In the genomic region with DNA sequence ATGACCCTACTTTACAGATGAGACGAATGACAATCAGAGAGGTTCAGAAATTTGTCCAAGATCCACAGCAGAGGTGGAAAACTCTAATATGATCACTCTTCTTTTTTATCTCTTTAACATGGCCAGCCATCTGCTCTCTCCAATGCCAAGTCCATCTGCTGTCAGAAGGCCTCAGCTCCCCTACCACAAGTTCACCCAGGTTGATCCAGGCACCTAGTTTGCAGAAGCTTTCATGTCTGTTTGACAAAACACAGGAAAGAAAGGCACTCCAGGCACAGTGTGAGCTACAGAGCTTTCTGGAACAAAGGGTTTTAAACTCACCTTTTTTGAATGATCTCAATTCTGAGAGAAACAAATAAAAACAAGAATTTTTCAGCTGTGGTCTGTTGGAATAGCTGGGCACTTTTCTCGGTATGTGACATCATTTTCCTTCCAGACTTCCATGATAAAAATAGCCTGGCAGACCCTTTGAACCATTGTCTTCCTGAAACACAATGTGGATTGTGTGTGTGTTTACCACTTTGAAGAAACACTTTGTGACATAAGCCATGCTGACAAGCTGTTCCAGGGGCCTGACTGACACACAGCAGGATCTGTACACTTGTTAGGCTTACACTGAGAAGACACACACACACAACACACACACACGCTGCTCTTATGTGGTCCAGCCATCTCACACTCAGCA, we compare ENCODE assay signal across 15 cellular contexts.
DNase-seq lines count a peak whose midpoint lies in the region; ATAC-seq and TF ChIP-seq lines count a peak whose summit lies in the region.
"Had no signal": no experiment of that assay in that cellular context is flagged by ENCODE, and none has a peak within 500 bp of the region (broad histone marks: within the 10 kb centered on the region; RNA-seq: fewer than 3 reads in every experiment).

No MANE protein-coding gene starts in this region.

- H2BK15ac ChIP-seq in neuronal stem cell (ENCODE audit: low read length), result no peak overlapping the region
- H2BK15ac ChIP-seq in mesendoderm (replicated peaks; ENCODE audit: low read depth), result no peak overlapping the region

- no peak overlapping the region for H3K4me3 ChIP-seq in right cardiac atrium (ENCODE audit: low read length)
- no peak overlapping the region for H3K4me3 ChIP-seq in neuronal stem cell (ENCODE audit: low read length in 2 of 2)
- no peak overlapping the region for H3K4me3 ChIP-seq in uterus
- H3K4me3 ChIP-seq in mesendoderm (ENCODE audit: low read length), result no peak overlapping the region

- H3K18ac ChIP-seq in neuronal stem cell (ENCODE audit: low read length) (no peak overlapping the region), mesendoderm (ENCODE audit: low read length) (no peak overlapping the region)

- H3K4me1 ChIP-seq in right cardiac atrium (ENCODE audit: control insufficient read depth, insufficient read depth, low read length) (peaks cover 9% of the 10 kb centered on the region), neuronal stem cell (ENCODE audit: control insufficient read depth in 2 of 2, insufficient read depth in 1 of 2, low read depth in 1 of 2, low read length in 2 of 2) (peaks cover 2 to 4% of the 10 kb centered on the region in 2 donors), uterus (no peaks in the 10 kb centered on the region), mesendoderm (ENCODE audit: control insufficient read depth, low read depth, low read length) (no peaks in the 10 kb centered on the region)

- H3K36me3 ChIP-seq in neuronal stem cell (replicated peaks in 1 of 2; ENCODE audit: control insufficient read depth in 2 of 2, insufficient read depth in 2 of 2, low read length in 2 of 2) (no peaks in the 10 kb centered on the region), uterus (no peaks in the 10 kb centered on the region), mesendoderm (ENCODE audit: control insufficient read depth, insufficient read depth, low read length) (no peaks in the 10 kb centered on the region)

- H2BK12ac ChIP-seq in neuronal stem cell (ENCODE audit: low read length), result no peak overlapping the region

- H4K8ac ChIP-seq in neuronal stem cell (ENCODE audit: low read depth, low read length), result no peak overlapping the region
- no peak overlapping the region for H4K8ac ChIP-seq in mesendoderm (ENCODE audit: low read depth, low read length)

- H3K9me3 ChIP-seq in right cardiac atrium (ENCODE audit: control insufficient read depth, low read length) (no peaks in the 10 kb centered on the region), neuronal stem cell (replicated peaks in 1 of 2; ENCODE audit: control insufficient read depth in 2 of 2, insufficient read depth in 1 of 2, low read depth in 1 of 2, low read length in 2 of 2) (no peaks in the 10 kb centered on the region), uterus (no peaks in the 10 kb centered on the region)

- H3K79me2 ChIP-seq in mesendoderm (ENCODE audit: control insufficient read depth, insufficient read depth, low read length), result no peaks in the 10 kb centered on the region

- no peak overlapping the region for H3K14ac ChIP-seq in neuronal stem cell (ENCODE audit: low read length)

- H3K4ac ChIP-seq in neuronal stem cell (ENCODE audit: low read length), result no peak overlapping the region
- no peak overlapping the region for H3K4ac ChIP-seq in mesendoderm (ENCODE audit: low read depth, low read length)

- peak overlapping the region; percentile 75 for H3K27ac ChIP-seq in right cardiac atrium (ENCODE audit: low read length)
- no peak overlapping the region for H3K27ac ChIP-seq in neuronal stem cell (replicated peaks; ENCODE audit: low read length)
- H3K27ac ChIP-seq in uterus, result peak overlapping the region; percentile 15 to 40
- H3K27ac ChIP-seq in mesendoderm (ENCODE audit: low read depth, low read length), result no peak overlapping the region

- H4K5ac ChIP-seq in mesendoderm (ENCODE audit: low read length), result no peak overlapping the region

- peak; percentile 1 for DNase-seq in NCI-H1694 (lab: John Stamatoyannopoulos, UW)
- DNase-seq in NCI-H1694 treated with DMSO at 0.1 percent for 48 hours (lab: John Stamatoyannopoulos, UW), result no peak
- no peak for DNase-seq in right cardiac atrium
- no peak for DNase-seq in neuronal stem cell (ENCODE audit: low spot score)
- no peak for DNase-seq in uterus
- no peak for DNase-seq in mesendoderm
- no peak for DNase-seq in NK-92 treated with Interleukin-12 subunit alpha and Interleukin-12 subunit beta, amount 100 ng/mL, for 24 hours (lab: John Stamatoyannopoulos, UW)
- DNase-seq: 8988T; activated CD4-positive, alpha-beta T cell treated with anti-CD3 and anti-CD28 coated beads for 1 hour; activated CD8-positive, alpha-beta memory T cell treated with anti-CD3 and anti-CD28 coated beads, Interleukin-2, amount 50 U/mL, for 48 hours; CD4-positive, alpha-beta T cell; central memory CD4-positive, alpha-beta T cell; NCI-H2029 treated with DMSO at 0.1 percent for 48 hours; NCI-H748 treated with DMSO at 0.1 percent for 48 hours had no signal

- intact Hi-C loops in right cardiac atrium (cut with DNase I), result no loop called here
- intact Hi-C loops in uterus (cut with DNase I; ENCODE audit: low total_unique reads), result no loop called here

- no peak overlapping the region for H3K56ac ChIP-seq in mesendoderm (ENCODE audit: low read length)

- H2BK120ac ChIP-seq in neuronal stem cell (ENCODE audit: low read depth, low read length) (no peak overlapping the region), mesendoderm (ENCODE audit: low read depth, low read length) (no peak overlapping the region)

- H4K91ac ChIP-seq in neuronal stem cell (ENCODE audit: low read depth, low read length, poor library complexity), result no peak overlapping the region

- H3K9ac ChIP-seq in neuronal stem cell (ENCODE audit: low read depth, low read length, poor library complexity) (no peak overlapping the region), mesendoderm (ENCODE audit: low read length) (no peak overlapping the region)

- peak overlapping the region; percentile 7 for H2AFZ ChIP-seq in neuronal stem cell (ENCODE audit: low read length)

- TF ChIP-seq CTCF in uterus (IDR thresholded peaks at IDR 0.05), result no peak

- H3K27me3 ChIP-seq in right cardiac atrium (ENCODE audit: control insufficient read depth, insufficient read depth) (no peaks in the 10 kb centered on the region), neuronal stem cell (ENCODE audit: control insufficient read depth in 3 of 3, insufficient read depth in 3 of 3, low read depth in 1 of 3, low read length in 3 of 3) (peaks cover 0 to 9% (median 0%) of the 10 kb centered on the region in 3 experiments), uterus (no peaks in the 10 kb centered on the region), mesendoderm (ENCODE audit: insufficient read depth, low read length, poor library complexity) (no peaks in the 10 kb centered on the region)

- no peak overlapping the region for H3K23ac ChIP-seq in neuronal stem cell (ENCODE audit: low read depth, low read length, poor library complexity)
- H3K23ac ChIP-seq in mesendoderm (ENCODE audit: low read length), result no peak overlapping the region

- H2AK5ac ChIP-seq in neuronal stem cell (ENCODE audit: low read depth, low read length) (no peak overlapping the region), mesendoderm (ENCODE audit: low read length) (no peak overlapping the region)

- TF ChIP-seq POLR2A in uterus (IDR thresholded peaks at IDR 0.05), result peak in 1 of 2 donors; percentile 22

- ATAC-seq in right cardiac atrium (no peak), GM19467 (IDR thresholded peaks at IDR 0.05; ENCODE audit: unreplicated experiment) (no peak)

- 58% methylated on average over 3 of the region's 3 CpGs for WGBS in right cardiac atrium
- no CpG with 5 or more reads among the region's 3 CpGs for WGBS in neuronal stem cell (ENCODE audit: extremely low coverage in 2 of 2, insufficient read length in 2 of 2, insufficient replicate concordance in 1 of 2), 2 donors
- no CpG with 5 or more reads among the region's 3 CpGs for WGBS in mesendoderm (ENCODE audit: extremely low coverage, insufficient coverage, low lambda C conversion rate)

- H2BK5ac ChIP-seq in neuronal stem cell (ENCODE audit: low read length), result no peak overlapping the region
- H2BK5ac ChIP-seq in mesendoderm (ENCODE audit: low read length), result no peak overlapping the region

- H3K4me2 ChIP-seq in neuronal stem cell (ENCODE audit: insufficient read depth, low read length, poor library complexity, severe bottlenecking), result no peak overlapping the region
- no peak overlapping the region for H3K4me2 ChIP-seq in mesendoderm (ENCODE audit: low read length)

- H3K79me1 ChIP-seq in neuronal stem cell (ENCODE audit: low read depth, low read length), result no peaks in the 10 kb centered on the region
- no peaks in the 10 kb centered on the region for H3K79me1 ChIP-seq in mesendoderm (ENCODE audit: low read length)

Comparison
In these comparisons a context has a peak if more than half of its experiments do, and no peak if none do; other contexts are left out.
1. H3K27ac ChIP-seq: peak in right cardiac atrium (single experiment) and uterus (2 of 2); none in neuronal stem cell (single experiment) and mesendoderm (single experiment).